ENCODE assay signal across 19 cellular contexts in the genomic region with DNA sequence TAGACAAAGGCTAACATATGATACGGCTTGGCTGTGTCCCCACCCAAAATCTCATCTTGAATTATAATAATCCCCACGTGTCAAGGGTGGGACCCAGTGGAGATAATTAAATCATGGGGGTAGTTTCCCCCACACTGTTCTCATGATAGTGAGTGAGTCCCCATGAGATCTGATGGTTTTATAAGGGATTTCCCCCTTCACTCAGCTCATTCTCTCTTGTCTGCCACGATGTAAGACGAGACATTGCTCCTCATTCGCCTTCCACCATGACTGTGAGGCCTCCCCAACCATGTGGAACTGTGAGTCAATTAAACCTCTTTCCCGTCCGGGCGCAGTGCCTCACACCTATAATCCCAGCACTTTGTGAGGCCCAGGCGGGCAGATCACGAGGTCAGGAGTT.
"Had no signal": no experiment of that assay in that cellular context is flagged by ENCODE, and none has a peak within 500 bp of the region (broad histone marks: within the 10 kb centered on the region; RNA-seq: fewer than 3 reads in every experiment).

No MANE protein-coding gene starts in this region.

- DNase-seq: caudate nucleus; effector CD4-positive, alpha-beta T cell; endodermal cell; erythroblast; foreskin keratinocyte; hippocampal formation; left colon; mammary epithelial cell; mucosa of descending colon; natural killer cell; ovary; right cardiac atrium; small intestine; stimulated activated CD4-positive, alpha-beta T cell treated with anti-CD3 and anti-CD28 coated beads, Interleukin-12 subunit alpha, Interleukin-12 subunit beta, amount 100 ng/mL, for 4 hours; stimulated activated CD4-positive, alpha-beta T cell treated with anti-CD3 and anti-CD28 coated beads, Interleukin-4, amount 100 ng/mL, for 24 hours; stimulated activated naive CD4-positive, alpha-beta T cell treated with Interleukin-2 at 50 U/mL for 16 hours; transverse colon had no signal

- H3K36me3 Mint-ChIP-seq: natural killer cell had no signal

- H3K4me3 Mint-ChIP-seq: endodermal cell, natural killer cell, neural crest cell had no signal

- H3K9me3 Mint-ChIP-seq: endodermal cell, natural killer cell, neural crest cell had no signal

- H3K4me3 ChIP-seq: coronary artery, mucosa of descending colon, ovary, transverse colon had no signal

- ATAC-seq: foreskin keratinocyte, left colon, mucosa of descending colon, natural killer cell, right cardiac atrium had no signal

- H3K27ac Mint-ChIP-seq: endodermal cell, natural killer cell had no signal
